In the genomic region with DNA sequence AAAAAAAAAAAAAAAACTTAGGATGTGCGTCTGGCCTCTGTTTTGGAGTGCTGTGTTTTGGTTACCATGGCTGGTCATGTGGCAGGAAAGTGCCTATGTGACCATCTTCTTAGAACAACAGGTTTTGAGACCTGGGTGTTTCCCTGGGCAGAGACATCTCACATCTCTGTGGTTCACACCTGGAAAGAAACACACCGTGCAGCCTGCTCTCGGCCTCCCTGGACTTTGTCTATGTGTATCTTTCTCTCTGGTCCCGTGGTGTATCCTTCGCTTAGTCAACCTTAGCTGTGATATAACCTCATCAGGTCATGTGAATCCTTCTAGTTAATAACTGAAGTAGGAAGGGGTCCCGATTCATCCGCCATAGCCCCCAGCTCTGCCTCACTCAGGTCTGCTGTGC, we compare ENCODE assay signal across 21 cellular contexts.
"Had no signal": no experiment of that assay in that cellular context is flagged by ENCODE, and none has a peak within 500 bp of the region (broad histone marks: within the 10 kb centered on the region; RNA-seq: fewer than 3 reads in every experiment).

No MANE protein-coding gene starts in this region.

- ATAC-seq: naive thymus-derived CD8-positive, alpha-beta T cell had no signal

- H3K4me1 ChIP-seq: ascending aorta, tibial nerve had no signal

- H3K27me3 Mint-ChIP-seq: activated naive CD4-positive, alpha-beta T cell treated with anti-CD3 and anti-CD28 coated beads, Interleukin-2, amount 50 U/mL, for 24 hours had no signal

- H3K4me1 Mint-ChIP-seq: activated naive CD4-positive, alpha-beta T cell treated with anti-CD3 and anti-CD28 coated beads, Interleukin-2, amount 50 U/mL, for 24 hours; central memory CD8-positive, alpha-beta T cell had no signal

- H3K9me3 ChIP-seq: ascending aorta, gastrocnemius medialis, tibial nerve had no signal

- FAIRE-seq: endometrium had no signal

- H3K36me3 ChIP-seq: ascending aorta, gastrocnemius medialis, tibial nerve had no signal

- H3K4me3 Mint-ChIP-seq: activated naive CD4-positive, alpha-beta T cell treated with anti-CD3 and anti-CD28 coated beads, Interleukin-2, amount 50 U/mL, for 24 hours; central memory CD8-positive, alpha-beta T cell; naive thymus-derived CD8-positive, alpha-beta T cell had no signal

- H3K27ac Mint-ChIP-seq: activated naive CD4-positive, alpha-beta T cell treated with anti-CD3 and anti-CD28 coated beads, Interleukin-2, amount 50 U/mL, for 24 hours had no signal

- H3K36me3 Mint-ChIP-seq: activated naive CD4-positive, alpha-beta T cell treated with anti-CD3 and anti-CD28 coated beads, Interleukin-2, amount 50 U/mL, for 24 hours; naive thymus-derived CD8-positive, alpha-beta T cell had no signal

- DNase-seq: activated CD4-positive, alpha-beta T cell treated with anti-CD3 and anti-CD28 coated beads for 1 hour; activated CD8-positive, alpha-beta memory T cell treated with anti-CD3 and anti-CD28 coated beads for 24 hours; activated CD8-positive, alpha-beta memory T cell treated with anti-CD3 and anti-CD28 coated beads, Interleukin-2, amount 50 U/mL, for 48 hours; activated gamma-delta T cell; activated T-cell treated with anti-CD3 and anti-CD28 coated beads, Interleukin-2, amount 50 U/mL, for 48 hours; gastrocnemius medialis; head of caudate nucleus; mesendoderm; naive thymus-derived CD8-positive, alpha-beta T cell; nucleus accumbens; stimulated activated CD4-positive, alpha-beta T cell treated with anti-CD3 and anti-CD28 coated beads, Interleukin-2, amount 100 ng/mL, for 24 hours; stimulated activated naive CD4-positive, alpha-beta T cell treated with Interleukin-2 at 50 U/mL for 16 hours; substantia nigra; T-helper 2 cell had no signal

- H3K9me3 Mint-ChIP-seq: activated naive CD4-positive, alpha-beta T cell treated with anti-CD3 and anti-CD28 coated beads, Interleukin-2, amount 50 U/mL, for 24 hours; central memory CD8-positive, alpha-beta T cell; naive thymus-derived CD8-positive, alpha-beta T cell had no signal

- H3K4me3 ChIP-seq: ascending aorta, coronary artery, gastrocnemius medialis, tibial nerve had no signal

- H3K27ac ChIP-seq: ascending aorta, coronary artery, tibial nerve, VCaP had no signal

- H3K27me3 ChIP-seq: ascending aorta, gastrocnemius medialis, tibial nerve had no signal
